12 cellular contexts compared by ENCODE assay signal in genomic region chr14:72049462-72049861, GRCh38.
A peak's percentile ranks its signal among the peaks of the same experiment; 100 is the strongest.
DNase-seq lines count a peak whose midpoint lies in the region; ATAC-seq and TF ChIP-seq lines count a peak whose summit lies in the region.
"Had no signal": no experiment of that assay in that cellular context is flagged by ENCODE, and none has a peak within 500 bp of the region (broad histone marks: within the 10 kb centered on the region; RNA-seq: fewer than 3 reads in every experiment).

No MANE protein-coding gene starts in this region.

- no peaks in the 10 kb centered on the region for H3K36me3 ChIP-seq in RWPE2 (ENCODE audit: low read depth)
- no peaks in the 10 kb centered on the region for H3K36me3 ChIP-seq in WERI-Rb-1

- TF ChIP-seq CTCF in RWPE2 (IDR thresholded peaks at IDR 0.05; ENCODE audit: poor library complexity, severe bottlenecking) (no peak), WERI-Rb-1 (IDR thresholded peaks at IDR 0.05; ENCODE audit: low read depth, low read length) (no peak)

- H3K27me3 ChIP-seq in RWPE2 (ENCODE audit: insufficient read depth, poor library complexity, severe bottlenecking) (peaks cover 57% of the 10 kb centered on the region), WERI-Rb-1 (ENCODE audit: insufficient read depth, low read depth, severe bottlenecking) (no peaks in the 10 kb centered on the region)

- ATAC-seq in activated CD4-positive, CD25-positive, alpha-beta regulatory T cell treated with anti-CD3 and anti-CD28 coated beads, Interleukin-2, amount 50 U/mL, for 24 hours: peak; percentile 92 to 95
- ATAC-seq in GM18868 (IDR thresholded peaks at IDR 0.05; ENCODE audit: unreplicated experiment) (peak; percentile 76), RWPE2 (ENCODE audit: low read depth) (peak; percentile 49), HG03175 (IDR thresholded peaks at IDR 0.05; ENCODE audit: unreplicated experiment) (no peak)

- H3K9me3 ChIP-seq in RWPE2 (ENCODE audit: severe bottlenecking): no peaks in the 10 kb centered on the region
- H3K9me3 ChIP-seq in WERI-Rb-1 (ENCODE audit: severe bottlenecking): no peaks in the 10 kb centered on the region

- H3K4me3 ChIP-seq in RWPE2 (ENCODE audit: severe bottlenecking) (no peak overlapping the region), WERI-Rb-1 (ENCODE audit: low read depth, low read length) (no peak overlapping the region)
- H3K4me3 ChIP-seq: lung had no signal

- no peak for DNase-seq in activated CD4-positive, CD25-positive, alpha-beta regulatory T cell (lab: John Stamatoyannopoulos, UW)
- DNase-seq in RWPE2 (ENCODE audit: low spot score): no peak
- peak; percentile 66 for DNase-seq in stimulated activated CD4-positive, alpha-beta T cell treated with anti-CD3 and anti-CD28 coated beads, Interleukin-1b, Interleukin-23, amount 100 ng/mL, for 48 hours
- no peak for DNase-seq in WERI-Rb-1
- no peak for DNase-seq in NCI-H1436 (lab: John Stamatoyannopoulos, UW)
- DNase-seq: cerebellar nuclear complex, NCI-H1694 treated with DMSO at 0.1 percent for 48 hours had no signal

- no peak overlapping the region for H3K27ac ChIP-seq in RWPE2 (ENCODE audit: poor library complexity, severe bottlenecking)
- H3K27ac ChIP-seq in WERI-Rb-1: no peak overlapping the region
- H3K27ac ChIP-seq: HL-60 had no signal

- no peaks in the 10 kb centered on the region for H3K4me1 ChIP-seq in RWPE2 (ENCODE audit: insufficient read depth, poor library complexity, severe bottlenecking)
